Comparison of ENCODE assay signal across 10 cellular contexts in the genomic region with DNA sequence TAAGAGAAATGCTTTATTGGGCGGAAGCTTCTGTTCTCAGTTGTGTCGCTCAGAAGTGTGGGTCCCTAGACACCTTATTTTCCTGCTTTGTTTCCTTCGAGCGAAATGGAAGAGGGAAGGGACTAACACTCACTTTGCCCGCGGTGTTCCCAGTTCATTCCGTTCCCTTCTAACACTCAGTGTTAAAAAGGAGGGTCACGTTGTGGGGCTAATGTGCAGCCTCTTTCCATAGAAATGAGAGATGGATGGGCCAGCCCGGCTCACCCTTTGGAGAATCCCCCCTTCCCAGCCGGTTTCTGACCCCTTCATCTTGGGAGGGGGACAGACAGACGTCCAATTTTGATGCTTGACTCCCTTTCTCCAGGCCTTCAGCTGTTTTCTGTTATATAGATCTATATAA. TPM values are rescaled to one million over a fixed set of nuclear protein-coding genes. Genes with fewer than 3 reads are reported as not detected.
DNase-seq lines count a peak whose midpoint lies in the region; ATAC-seq, FAIRE-seq and TF ChIP-seq lines count a peak whose summit lies in the region.
"Had no signal": no experiment of that assay in that cellular context is flagged by ENCODE, and none has a peak within 500 bp of the region (broad histone marks: within the 10 kb centered on the region; RNA-seq: fewer than 3 reads in every experiment).

No MANE protein-coding gene starts in this region.

- no peaks in the 10 kb centered on the region for H3K9me3 ChIP-seq in Panc1 (ENCODE audit: control insufficient read depth, insufficient read depth, low read depth, low read length)
- H3K9me3 ChIP-seq in right atrium auricular region: no peaks in the 10 kb centered on the region
- H3K9me3 ChIP-seq: colonic mucosa had no signal

- H3K27ac ChIP-seq in Panc1 (ENCODE audit: low read length): peak overlapping the region; percentile 75
- H3K27ac ChIP-seq in right atrium auricular region: peak overlapping the region; percentile 95 to 98
- no peak overlapping the region for H3K27ac ChIP-seq in rectal smooth muscle tissue (ENCODE audit: low read depth, low read length)
- H3K27ac ChIP-seq: colonic mucosa had no signal

- H3K9ac ChIP-seq in rectal smooth muscle tissue (ENCODE audit: low read length): no peak overlapping the region

- in situ Hi-C loops in Panc1 (cut with HindIII; ENCODE audit: low pct_unique_long_range_greater_than_20kb, low sequenced_read_pairs): no loop called here

- DNase-seq in H7: no peak
- no peak for DNase-seq in Panc1 (ENCODE audit: low read depth, low spot score)
- DNase-seq in right atrium auricular region (ENCODE audit: low spot score): no peak
- DNase-seq in NCI-H510A treated with DMSO at 0.1 percent for 48 hours (lab: John Stamatoyannopoulos, UW): no peak
- no peak for DNase-seq in GM12891 (ENCODE audit: insufficient read length, low spot score)
- DNase-seq in GM10248 (ENCODE audit: extremely low spot score): no peak
- DNase-seq in NOMO-1 (lab: John Stamatoyannopoulos, UW; ENCODE audit: unreplicated experiment in 2 of 2): no peak
- DNase-seq: NCI-H1694 treated with DMSO at 0.1 percent for 48 hours had no signal

- H3K4me1 ChIP-seq in Panc1 (ENCODE audit: control insufficient read depth, insufficient read depth, low read length) (peaks cover 24% of the 10 kb centered on the region), right atrium auricular region (peaks cover 0 to 42% of the 10 kb centered on the region in 2 donors), rectal smooth muscle tissue (ENCODE audit: control insufficient read depth, insufficient read depth, low read length) (peaks cover 8% of the 10 kb centered on the region)
- H3K4me1 ChIP-seq: colonic mucosa had no signal

- FAIRE-seq in GM12891 (lab: Jason Lieb, UNC): no peak

- TF ChIP-seq CTCF in Panc1 (IDR thresholded peaks at IDR 0.05) (no peak), right atrium auricular region (IDR thresholded peaks at IDR 0.05) (no peak), GM10248 (IDR thresholded peaks at IDR 0.05; ENCODE audit: control extremely low read depth, extremely low read depth, low read depth, missing control alignments) (no peak)

- no peak for TF ChIP-seq POLR2A in GM12891 (IDR thresholded peaks at IDR 0.05; ENCODE audit: low read depth, low read length)

- H3K27me3 ChIP-seq in H7 (ENCODE audit: control insufficient read depth, insufficient read depth, low read length) (no peaks in the 10 kb centered on the region; the same call in none of the 2 replicates), Panc1 (ENCODE audit: control insufficient read depth, insufficient read depth, low read length) (no peaks in the 10 kb centered on the region), right atrium auricular region (no peaks in the 10 kb centered on the region), rectal smooth muscle tissue (ENCODE audit: control insufficient read depth, insufficient read depth, low read length) (no peaks in the 10 kb centered on the region)
- H3K27me3 ChIP-seq: colonic mucosa had no signal

- CTCF ChIA-PET in Panc1 (lab: Charles Lee): no interaction called here
- CTCF ChIA-PET in GM10248 (lab: Yijun Ruan, JAX): no interaction called here

- BruUV-seq in Panc1 (replicated peaks; lab: Mats Ljungman, UMichigan): TSS peak; percentile 46

- intact Hi-C loops in Panc1 (cut with micrococcal nuclease; ENCODE audit: unreplicated experiment): no loop called here

- POLR2A ChIA-PET in Panc1 (lab: Charles Lee): no interaction called here
- POLR2A ChIA-PET in GM10248 (lab: Yijun Ruan, JAX): no interaction called here

- peak overlapping the region; percentile 80; the same call in 1 of the 2 replicates for H3K4me3 ChIP-seq in H7 (ENCODE audit: insufficient read depth, low read depth, low read length)
- H3K4me3 ChIP-seq in Panc1 (ENCODE audit: low read depth in 2 of 2, low read length in 2 of 2): peak overlapping the region; percentile 76 to 85
- peak overlapping the region; percentile 69 to 81 for H3K4me3 ChIP-seq in right atrium auricular region
- peak overlapping the region; percentile 71 for H3K4me3 ChIP-seq in rectal smooth muscle tissue (ENCODE audit: low read length)

- H3K36me3 ChIP-seq in H7 (replicated peaks; ENCODE audit: control insufficient read depth, insufficient read depth, low read length) (0 out of 2 replicates have a peak, but pooled peaks cover 1% of the 10 kb centered on the region), Panc1 (ENCODE audit: control insufficient read depth, insufficient read depth, low read length) (no peaks in the 10 kb centered on the region; the same call in 1 of the 2 replicates), right atrium auricular region (no peaks in the 10 kb centered on the region), rectal smooth muscle tissue (ENCODE audit: control insufficient read depth, insufficient read depth, low read length) (no peaks in the 10 kb centered on the region)
- H3K36me3 ChIP-seq: colonic mucosa had no signal

- no peak for ATAC-seq in Panc1

TF ChIP-seq in GM12891, 5 proteins besides CTCF, POLR2A, EP300 and RAD21:
- TF ChIP-seq POLR2AphosphoS5 (IDR thresholded peaks at IDR 0.05; ENCODE audit: low read depth, low read length) (no peak), POU2F2 (IDR thresholded peaks at IDR 0.05; ENCODE audit: low read depth, low read length) (no peak), SPI1 (IDR thresholded peaks at IDR 0.05; ENCODE audit: low read depth, low read length) (no peak), PAX5 (IDR thresholded peaks at IDR 0.05; ENCODE audit: insufficient read depth, low read length, severe bottlenecking) (no peak), TAF1 (IDR thresholded peaks at IDR 0.05; ENCODE audit: low read depth, low read length) (no peak)

RNA-seq across cellular contexts. Expression of gene ATP11A, which starts 2.3 kb away (rescaled TPM):
- 9.9 and 14.7 TPM in 2 replicates for total RNA-seq in H7 (2014; rRNA removed; shearing (Covaris generic))
- total RNA-seq in Panc1 (2021; ENCODE audit: unreplicated experiment): 85.8 TPM
- 63.9 TPM for polyA plus RNA-seq in Panc1 (2012; ENCODE audit: insufficient read length)
- 10 to 100 TPM; 31.8 to 48.6 TPM for total RNA-seq in right atrium auricular region
- 10.7 TPM for polyA plus RNA-seq in GM12891 (2012; ENCODE audit: low read depth, missing spikeins)
